In genomic region chr11:35970445-35970844, GRCh38 we compare ENCODE assay signal across 21 cellular contexts. TPM values are rescaled to one million over a fixed set of nuclear protein-coding genes. Genes with fewer than 3 reads are reported as not detected.
"Had no signal": no experiment of that assay in that cellular context is flagged by ENCODE, and none has a peak within 500 bp of the region (broad histone marks: within the 10 kb centered on the region; RNA-seq: fewer than 3 reads in every experiment).

No MANE protein-coding gene starts in this region.

- H3K9ac ChIP-seq: SK-N-SH had no signal

- DNase-seq: KBM-7, MG63, NCI-H1092 treated with DMSO at 0.1 percent for 48 hours, NCI-H1436, NCI-H187, NCI-H2029, NCI-H2081 treated with DMSO at 0.1 percent for 48 hours, NCI-H2171, NCI-H226, NCI-H446, NCI-H510A, NCI-H524 treated with DMSO at 0.1 percent for 48 hours, NCI-H69, NCI-H774, SHP77, SK-N-SH had no signal

- H3K27me3 ChIP-seq: MG63 had no signal

- FAIRE-seq: HTR-8/SVneo had no signal

- H3K4me3 ChIP-seq: MG63 had no signal

- ATAC-seq: Panc1 had no signal

- H3K27ac ChIP-seq: HL-60, RWPE1 had no signal

- H3K4me2 ChIP-seq: SK-N-SH had no signal

RNA-seq across cellular contexts. Expression of gene LDLRAD3, which starts 26.6 kb away (rescaled TPM):
- polyA plus RNA-seq: IgD-negative memory B cell had no signal
